ENCODE assay signal across 8 cellular contexts in the genomic region with DNA sequence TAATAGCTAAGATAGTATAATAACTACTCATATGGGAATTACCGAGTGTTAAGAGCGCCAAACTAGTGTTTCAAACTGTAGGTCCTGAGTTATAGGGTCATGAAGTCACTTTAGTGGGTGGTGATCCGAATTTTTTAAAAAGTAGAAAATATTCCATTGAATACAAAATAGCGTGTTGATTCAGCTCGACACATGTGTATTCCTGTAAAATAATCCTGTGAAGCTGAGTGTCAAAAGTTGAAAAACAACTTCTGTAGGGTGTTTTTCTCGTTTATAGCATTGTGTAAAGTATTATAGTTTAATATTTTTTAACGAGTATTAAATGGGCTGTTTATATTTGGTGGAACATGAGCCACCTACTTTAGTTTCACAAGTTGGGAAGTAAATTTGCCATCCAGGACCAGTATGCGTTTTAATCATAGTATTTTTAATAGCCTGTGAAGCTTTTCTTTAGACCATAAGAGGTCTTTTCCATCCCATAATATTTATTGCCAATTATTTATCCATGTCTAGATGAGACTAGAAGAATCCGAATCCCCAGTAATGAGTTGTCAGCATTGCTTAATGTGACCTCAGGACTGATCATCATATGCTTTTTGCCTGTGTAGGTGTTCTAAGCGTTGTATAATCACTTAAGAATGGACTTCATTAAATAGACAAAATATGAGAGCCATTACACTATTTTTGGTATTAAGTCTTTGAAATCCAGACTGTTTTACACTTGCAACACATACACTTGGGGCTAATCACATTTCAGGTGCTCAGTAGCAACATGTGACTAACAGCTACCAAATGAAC.
DNase-seq lines count a peak whose midpoint lies in the region; ATAC-seq, FAIRE-seq and TF ChIP-seq lines count a peak whose summit lies in the region.

No MANE protein-coding gene starts in this region.

- H3K27ac ChIP-seq in cardiac muscle cell = peak overlapping the region; percentile 100
- peak overlapping the region; percentile 84 for H3K27ac ChIP-seq in astrocyte (ENCODE audit: low read depth, low read length)
- peak overlapping the region; percentile 40 to 100 for H3K27ac ChIP-seq in uterus

- peaks cover 20% of the 10 kb centered on the region for H3K4me1 ChIP-seq in cardiac muscle cell (ENCODE audit: low read depth)
- H3K4me1 ChIP-seq in astrocyte (ENCODE audit: insufficient read depth, low read length) = peaks cover 10% of the 10 kb centered on the region
- no peaks in the 10 kb centered on the region for H3K4me1 ChIP-seq in uterus

- TF ChIP-seq CTCF in cardiac muscle cell (IDR thresholded peaks at IDR 0.05; ENCODE audit: low read depth, low read length) (no peak), astrocyte (IDR thresholded peaks at IDR 0.05; ENCODE audit: insufficient read depth, low read depth, low read length) (no peak), uterus (IDR thresholded peaks at IDR 0.05) (no peak)

- H3K9me3 ChIP-seq in cardiac muscle cell (ENCODE audit: low read depth) = no peaks in the 10 kb centered on the region
- no peaks in the 10 kb centered on the region for H3K9me3 ChIP-seq in astrocyte (ENCODE audit: insufficient read depth, low read depth, low read length)
- no peaks in the 10 kb centered on the region for H3K9me3 ChIP-seq in uterus

- H3K4me3 ChIP-seq in cardiac muscle cell (peak overlapping the region; percentile 96), astrocyte (ENCODE audit: insufficient read depth, low read depth, low read length) (peak overlapping the region; percentile 99), uterus (peak overlapping the region; percentile 79 to 97)

- H3K36me3 Mint-ChIP-seq in astrocyte (ENCODE audit: low read depth, unreplicated experiment) = no peaks in the 10 kb centered on the region
- H3K36me3 Mint-ChIP-seq in memory B cell = peaks cover 1% of the 10 kb centered on the region

- H3K27ac Mint-ChIP-seq in astrocyte (ENCODE audit: unreplicated experiment) (peak overlapping the region; percentile 94), memory B cell (peak overlapping the region; percentile 96)

- H3K9me3 Mint-ChIP-seq in astrocyte (ENCODE audit: unreplicated experiment) (no peaks in the 10 kb centered on the region), memory B cell (no peaks in the 10 kb centered on the region)

- H3K27me3 ChIP-seq in cardiac muscle cell (no peaks in the 10 kb centered on the region), astrocyte (ENCODE audit: insufficient read depth, low read length) (no peaks in the 10 kb centered on the region), uterus (no peaks in the 10 kb centered on the region)

- H3K9ac ChIP-seq in astrocyte (ENCODE audit: low read length) = peak overlapping the region; percentile 98

- H3K4me1 Mint-ChIP-seq in astrocyte (ENCODE audit: low read depth, unreplicated experiment) (peaks cover 10% of the 10 kb centered on the region), memory B cell (peaks cover 46% of the 10 kb centered on the region)

- ATAC-seq in Right ventricle myocardium inferior = no peak
- ATAC-seq in memory B cell (ENCODE audit: low read depth) = no peak

- DNase-seq in cardiac muscle cell (ENCODE audit: low read depth in 1 of 2, low spot score in 1 of 2) (no peak), Right ventricle myocardium inferior (ENCODE audit: missing footprints) (no peak), astrocyte (ENCODE audit: low read depth) (peak; percentile 35), memory B cell (ENCODE audit: low spot score in 2 of 2) (no peak), uterus (no peak), LoVo (ENCODE audit: low spot score) (no peak), NOMO-1 treated with DMSO at 0.1 percent for 48 hours (lab: John Stamatoyannopoulos, UW; ENCODE audit: unreplicated experiment) (no peak), NAMALWA (ENCODE audit: low spot score) (no peak)

- peak overlapping the region; percentile 92 for H3K4me2 ChIP-seq in astrocyte (ENCODE audit: low read length)

- peaks cover 66% of the 10 kb centered on the region for H3K79me2 ChIP-seq in astrocyte (ENCODE audit: insufficient read depth, low read length)

- intact Hi-C loops in Right ventricle myocardium inferior (cut with DNase I) (loop anchor here (5.0 kb wide), 1 partner anchor 86 kb away; a partner anchor contains a TSS), uterus (cut with DNase I; ENCODE audit: low total_unique reads) (loop anchor here (10.0 kb wide), 1 partner anchor 714 kb away; a partner anchor contains a TSS)

- H3K27me3 Mint-ChIP-seq in astrocyte (ENCODE audit: low read depth, unreplicated experiment) (no peaks in the 10 kb centered on the region), memory B cell (no peaks in the 10 kb centered on the region)

- FAIRE-seq in astrocyte (lab: Jason Lieb, UNC) = no peak

- TF ChIP-seq POLR2A in uterus (IDR thresholded peaks at IDR 0.05) = no peak

- H4K20me1 ChIP-seq in astrocyte (ENCODE audit: insufficient read depth, low read length) = peaks cover 62% of the 10 kb centered on the region

- H2AFZ ChIP-seq in astrocyte (ENCODE audit: low read depth, low read length) = no peak overlapping the region

- H3K36me3 ChIP-seq in cardiac muscle cell (peaks cover 3% of the 10 kb centered on the region), astrocyte (ENCODE audit: insufficient read depth, low read length) (peaks cover 4% of the 10 kb centered on the region), uterus (no peaks in the 10 kb centered on the region)

- H3K4me3 Mint-ChIP-seq in astrocyte (ENCODE audit: unreplicated experiment) (peak overlapping the region; percentile 93), memory B cell (peak overlapping the region; percentile 94)
